In genomic region chr13:40116008-40116407, GRCh38 we compare ENCODE assay signal across 1 cellular context.
TF ChIP-seq lines count a peak whose summit lies in the region.

No MANE protein-coding gene starts in this region.

TF ChIP-seq in HepG2, 621 proteins besides CTCF, POLR2A, EP300 and RAD21 (continued from another document and continues in another):
- no peak for TF ChIP-seq ZNF784 (CRISPR knock-in tag; IDR thresholded peaks at IDR 0.05; ENCODE audit: borderline replicate concordance)
- no peak for TF ChIP-seq ZNF138 (CRISPR knock-in tag; IDR thresholded peaks at IDR 0.05; ENCODE audit: low read depth)
- TF ChIP-seq FOSL2 (CRISPR knock-in tag; IDR thresholded peaks at IDR 0.05), result peak; percentile 96
- TF ChIP-seq POGZ (CRISPR knock-in tag; IDR thresholded peaks at IDR 0.05), result no peak
- TF ChIP-seq SIX1 (CRISPR knock-in tag; IDR thresholded peaks at IDR 0.05; ENCODE audit: borderline replicate concordance), result no peak
- TF ChIP-seq MNT (IDR thresholded peaks at IDR 0.05), result peak; percentile 24; the same call in 1 of the 2 replicates
- no peak for TF ChIP-seq NFE2L2 (IDR thresholded peaks at IDR 0.05; ENCODE audit: low read length)
- no peak for TF ChIP-seq ZNF564 (CRISPR knock-in tag; IDR thresholded peaks at IDR 0.05)
- no peak for TF ChIP-seq CEBPG (CRISPR knock-in tag; IDR thresholded peaks at IDR 0.05)
- TF ChIP-seq RBFOX2 (IDR thresholded peaks at IDR 0.05; ENCODE audit: low read depth, low read length), result no peak
- TF ChIP-seq HOXD1 (CRISPR knock-in tag; IDR thresholded peaks at IDR 0.05), result no peak
- TF ChIP-seq STAT6 (CRISPR knock-in tag; IDR thresholded peaks at IDR 0.05; ENCODE audit: borderline replicate concordance), result no peak
- no peak for TF ChIP-seq PAF1 (CRISPR knock-in tag; IDR thresholded peaks at IDR 0.05)
- no peak for TF ChIP-seq MED8 (CRISPR knock-in tag; IDR thresholded peaks at IDR 0.05; ENCODE audit: insufficient replicate concordance)
- TF ChIP-seq FOXP4 (CRISPR knock-in tag; IDR thresholded peaks at IDR 0.05), result peak; percentile 53
- TF ChIP-seq MED1 (CRISPR knock-in tag; IDR thresholded peaks at IDR 0.05), result peak; percentile 47
- TF ChIP-seq FOXP1 (IDR thresholded peaks at IDR 0.05), result no peak
- TF ChIP-seq FOXP1 (CRISPR knock-in tag; IDR thresholded peaks at IDR 0.05), result peak; percentile 52; the same call in 1 of the 2 replicates
- no peak for TF ChIP-seq ZNF652 (CRISPR knock-in tag; IDR thresholded peaks at IDR 0.05; ENCODE audit: borderline replicate concordance, low read depth)
- no peak for TF ChIP-seq PBX3 (CRISPR knock-in tag; IDR thresholded peaks at IDR 0.05; ENCODE audit: borderline replicate concordance)
- TF ChIP-seq ZNF747 (CRISPR knock-in tag; IDR thresholded peaks at IDR 0.05; ENCODE audit: borderline replicate concordance), result no peak
- no peak for TF ChIP-seq ZNF282 (IDR thresholded peaks at IDR 0.05; ENCODE audit: partially characterized antibody)
- TF ChIP-seq ZNF839 (CRISPR knock-in tag; IDR thresholded peaks at IDR 0.05; ENCODE audit: borderline replicate concordance), result no peak
- TF ChIP-seq ZBTB21 (CRISPR knock-in tag; IDR thresholded peaks at IDR 0.05), result peak; percentile 53; the same call in 1 of the 2 replicates
- TF ChIP-seq ZNF318 (CRISPR knock-in tag; IDR thresholded peaks at IDR 0.05), result no peak
- no peak for TF ChIP-seq SOX13 (IDR thresholded peaks at IDR 0.05)
- TF ChIP-seq SOX13 (CRISPR knock-in tag; conservative IDR thresholded peaks at IDR 0.05 in 1 of 2, IDR thresholded peaks at IDR 0.05 in 1 of 2), result peak in 1 of 2 experiments; percentile 78; a peak in 2 of 4 replicates
- TF ChIP-seq HNF1A (IDR thresholded peaks at IDR 0.05; ENCODE audit: low read depth), result peak; percentile 50; the same call in 1 of the 2 replicates
- TF ChIP-seq HNF1A (CRISPR knock-in tag; IDR thresholded peaks at IDR 0.05; ENCODE audit: borderline replicate concordance), result no peak
- TF ChIP-seq FOXO1 (CRISPR knock-in tag; IDR thresholded peaks at IDR 0.05), result no peak
- peak; percentile 87 for TF ChIP-seq SOX5 (CRISPR knock-in tag; IDR thresholded peaks at IDR 0.05; ENCODE audit: borderline replicate concordance)
- no peak for TF ChIP-seq ZNF296 (CRISPR knock-in tag; conservative IDR thresholded peaks at IDR 0.05)
- no peak for TF ChIP-seq ZGPAT (CRISPR knock-in tag; IDR thresholded peaks at IDR 0.05)
- no peak for TF ChIP-seq KDM1A (CRISPR knock-in tag; IDR thresholded peaks at IDR 0.05)
